ENCODE assay signal across 1 cellular context in the genomic region with DNA sequence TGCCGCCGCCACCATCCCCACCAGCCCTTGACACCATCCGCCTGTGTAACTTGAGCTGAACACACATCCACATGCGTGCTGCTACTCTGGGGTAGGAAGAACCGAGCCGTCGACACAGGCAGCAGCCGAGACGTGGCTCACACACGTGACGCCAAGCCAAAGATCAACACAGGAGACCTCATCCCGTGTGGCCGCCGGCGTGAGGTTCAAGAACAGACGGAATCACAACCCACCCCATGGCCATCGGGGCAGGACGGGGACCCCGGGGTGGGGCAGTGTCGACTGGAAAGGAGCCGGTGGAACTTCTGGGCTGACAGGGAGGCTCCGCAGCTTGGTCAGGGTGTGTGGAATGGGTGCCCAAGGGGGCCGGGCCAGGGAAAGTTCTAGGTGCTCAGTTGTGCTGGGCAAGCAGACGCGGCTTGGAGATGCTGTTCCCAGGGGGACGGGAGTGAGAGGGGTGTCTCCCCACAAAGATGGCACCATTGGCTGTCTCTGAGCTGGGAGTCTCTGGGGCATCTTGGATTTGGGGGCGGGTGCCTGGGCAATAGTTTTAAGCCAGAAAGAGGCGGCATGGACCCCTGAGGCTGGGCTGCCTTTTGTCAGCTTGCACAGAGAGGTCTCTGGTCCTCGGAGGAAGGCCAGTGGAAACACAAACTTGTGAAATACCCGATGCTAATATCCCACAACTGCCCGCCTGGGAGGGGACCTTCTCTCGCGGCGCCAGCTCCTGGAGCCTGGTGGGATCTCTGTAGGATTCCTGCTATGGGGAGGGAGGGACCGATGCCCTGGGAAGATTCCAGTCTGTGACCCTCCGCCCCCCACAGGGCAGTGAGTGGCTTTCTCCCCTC.
TF ChIP-seq lines count a peak whose summit lies in the region.

No MANE protein-coding gene starts in this region.

TF ChIP-seq in WTC11, 78 proteins besides CTCF, POLR2A, EP300 and RAD21 (continued from another document):
- TF ChIP-seq, protein P1, sequence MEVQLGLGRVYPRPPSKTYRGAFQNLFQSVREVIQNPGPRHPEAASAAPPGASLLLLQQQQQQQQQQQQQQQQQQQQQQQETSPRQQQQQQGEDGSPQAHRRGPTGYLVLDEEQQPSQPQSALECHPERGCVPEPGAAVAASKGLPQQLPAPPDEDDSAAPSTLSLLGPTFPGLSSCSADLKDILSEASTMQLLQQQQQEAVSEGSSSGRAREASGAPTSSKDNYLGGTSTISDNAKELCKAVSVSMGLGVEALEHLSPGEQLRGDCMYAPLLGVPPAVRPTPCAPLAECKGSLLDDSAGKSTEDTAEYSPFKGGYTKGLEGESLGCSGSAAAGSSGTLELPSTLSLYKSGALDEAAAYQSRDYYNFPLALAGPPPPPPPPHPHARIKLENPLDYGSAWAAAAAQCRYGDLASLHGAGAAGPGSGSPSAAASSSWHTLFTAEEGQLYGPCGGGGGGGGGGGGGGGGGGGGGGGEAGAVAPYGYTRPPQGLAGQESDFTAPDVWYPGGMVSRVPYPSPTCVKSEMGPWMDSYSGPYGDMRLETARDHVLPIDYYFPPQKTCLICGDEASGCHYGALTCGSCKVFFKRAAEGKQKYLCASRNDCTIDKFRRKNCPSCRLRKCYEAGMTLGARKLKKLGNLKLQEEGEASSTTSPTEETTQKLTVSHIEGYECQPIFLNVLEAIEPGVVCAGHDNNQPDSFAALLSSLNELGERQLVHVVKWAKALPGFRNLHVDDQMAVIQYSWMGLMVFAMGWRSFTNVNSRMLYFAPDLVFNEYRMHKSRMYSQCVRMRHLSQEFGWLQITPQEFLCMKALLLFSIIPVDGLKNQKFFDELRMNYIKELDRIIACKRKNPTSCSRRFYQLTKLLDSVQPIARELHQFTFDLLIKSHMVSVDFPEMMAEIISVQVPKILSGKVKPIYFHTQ (CRISPR knock-in tag; IDR thresholded peaks at IDR 0.05): no peak
- TF ChIP-seq, protein P2, sequence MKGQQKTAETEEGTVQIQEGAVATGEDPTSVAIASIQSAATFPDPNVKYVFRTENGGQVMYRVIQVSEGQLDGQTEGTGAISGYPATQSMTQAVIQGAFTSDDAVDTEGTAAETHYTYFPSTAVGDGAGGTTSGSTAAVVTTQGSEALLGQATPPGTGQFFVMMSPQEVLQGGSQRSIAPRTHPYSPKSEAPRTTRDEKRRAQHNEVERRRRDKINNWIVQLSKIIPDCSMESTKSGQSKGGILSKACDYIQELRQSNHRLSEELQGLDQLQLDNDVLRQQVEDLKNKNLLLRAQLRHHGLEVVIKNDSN (CRISPR knock-in tag; IDR thresholded peaks at IDR 0.05): no peak
- TF ChIP-seq, protein P3, sequence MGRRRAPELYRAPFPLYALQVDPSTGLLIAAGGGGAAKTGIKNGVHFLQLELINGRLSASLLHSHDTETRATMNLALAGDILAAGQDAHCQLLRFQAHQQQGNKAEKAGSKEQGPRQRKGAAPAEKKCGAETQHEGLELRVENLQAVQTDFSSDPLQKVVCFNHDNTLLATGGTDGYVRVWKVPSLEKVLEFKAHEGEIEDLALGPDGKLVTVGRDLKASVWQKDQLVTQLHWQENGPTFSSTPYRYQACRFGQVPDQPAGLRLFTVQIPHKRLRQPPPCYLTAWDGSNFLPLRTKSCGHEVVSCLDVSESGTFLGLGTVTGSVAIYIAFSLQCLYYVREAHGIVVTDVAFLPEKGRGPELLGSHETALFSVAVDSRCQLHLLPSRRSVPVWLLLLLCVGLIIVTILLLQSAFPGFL (CRISPR knock-in tag; IDR thresholded peaks at IDR 0.05; ENCODE audit: borderline replicate concordance): no peak
- TF ChIP-seq ZNF232 (CRISPR knock-in tag; IDR thresholded peaks at IDR 0.05): no peak
- no peak for TF ChIP-seq ZNF416 (CRISPR knock-in tag; IDR thresholded peaks at IDR 0.05)
- TF ChIP-seq, protein P4, sequence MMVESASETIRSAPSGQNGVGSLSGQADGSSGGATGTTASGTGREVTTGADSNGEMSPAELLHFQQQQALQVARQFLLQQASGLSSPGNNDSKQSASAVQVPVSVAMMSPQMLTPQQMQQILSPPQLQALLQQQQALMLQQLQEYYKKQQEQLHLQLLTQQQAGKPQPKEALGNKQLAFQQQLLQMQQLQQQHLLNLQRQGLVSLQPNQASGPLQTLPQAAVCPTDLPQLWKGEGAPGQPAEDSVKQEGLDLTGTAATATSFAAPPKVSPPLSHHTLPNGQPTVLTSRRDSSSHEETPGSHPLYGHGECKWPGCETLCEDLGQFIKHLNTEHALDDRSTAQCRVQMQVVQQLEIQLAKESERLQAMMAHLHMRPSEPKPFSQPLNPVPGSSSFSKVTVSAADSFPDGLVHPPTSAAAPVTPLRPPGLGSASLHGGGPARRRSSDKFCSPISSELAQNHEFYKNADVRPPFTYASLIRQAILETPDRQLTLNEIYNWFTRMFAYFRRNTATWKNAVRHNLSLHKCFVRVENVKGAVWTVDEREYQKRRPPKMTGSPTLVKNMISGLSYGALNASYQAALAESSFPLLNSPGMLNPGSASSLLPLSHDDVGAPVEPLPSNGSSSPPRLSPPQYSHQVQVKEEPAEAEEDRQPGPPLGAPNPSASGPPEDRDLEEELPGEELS (CRISPR knock-in tag; IDR thresholded peaks at IDR 0.05): no peak
- no peak for TF ChIP-seq TP53 (CRISPR knock-in tag; IDR thresholded peaks at IDR 0.05)
- no peak for TF ChIP-seq NR2C2 (CRISPR knock-in tag; IDR thresholded peaks at IDR 0.05)
- TF ChIP-seq, protein P5, sequence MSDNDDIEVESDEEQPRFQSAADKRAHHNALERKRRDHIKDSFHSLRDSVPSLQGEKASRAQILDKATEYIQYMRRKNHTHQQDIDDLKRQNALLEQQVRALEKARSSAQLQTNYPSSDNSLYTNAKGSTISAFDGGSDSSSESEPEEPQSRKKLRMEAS (CRISPR knock-in tag; IDR thresholded peaks at IDR 0.05): no peak
- no peak for TF ChIP-seq SMAD4 (CRISPR knock-in tag; IDR thresholded peaks at IDR 0.05)
- TF ChIP-seq ELF4 (CRISPR knock-in tag; IDR thresholded peaks at IDR 0.05; ENCODE audit: low read depth): no peak
- no peak for TF ChIP-seq TCF7 (CRISPR knock-in tag; IDR thresholded peaks at IDR 0.05; ENCODE audit: low read depth)
- no peak for TF ChIP-seq ATF1 (CRISPR knock-in tag; IDR thresholded peaks at IDR 0.05)
